ENCODE assay signal across 17 cellular contexts in the genomic region with DNA sequence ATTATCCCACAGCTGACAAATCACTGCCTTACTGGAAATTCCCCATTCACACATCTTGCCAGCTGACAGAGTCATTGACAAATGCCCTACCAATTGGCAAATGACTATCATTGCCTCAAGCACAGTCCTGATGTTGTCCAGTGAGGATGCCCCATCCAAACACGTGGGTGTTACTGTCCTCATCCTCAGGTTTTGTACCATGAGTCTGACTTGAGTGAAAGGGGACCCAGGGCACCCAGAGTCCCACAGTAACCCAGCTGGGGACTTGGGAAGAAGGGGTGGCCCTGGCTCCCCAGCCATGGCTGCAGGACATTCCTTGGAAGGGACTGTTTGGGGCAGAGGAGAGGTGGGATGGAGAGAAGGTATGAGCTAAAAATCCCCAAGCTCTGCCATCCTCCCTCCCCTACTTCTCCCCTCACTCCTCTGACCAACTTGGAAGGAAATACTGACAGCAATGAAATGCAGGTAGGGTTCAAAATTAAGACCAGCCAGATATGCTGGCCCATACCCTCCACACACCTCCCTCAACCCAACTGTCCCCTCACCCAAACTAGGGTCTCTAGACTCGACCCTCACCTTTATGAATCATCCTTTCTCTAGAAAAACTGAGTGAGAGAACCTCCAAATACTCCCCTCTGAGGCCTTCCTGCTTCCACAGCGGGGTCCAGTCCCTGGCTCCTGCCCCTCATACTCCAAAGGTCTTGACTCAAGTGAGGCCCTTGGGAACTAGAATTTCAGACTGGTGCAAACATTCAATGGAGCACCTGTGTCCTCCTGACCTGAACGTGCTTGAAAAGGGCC. TPM values are rescaled to one million over a fixed set of nuclear protein-coding genes. Genes with fewer than 3 reads are reported as not detected.
DNase-seq lines count a peak whose midpoint lies in the region; ATAC-seq, FAIRE-seq and TF ChIP-seq lines count a peak whose summit lies in the region.
"Had no signal": no experiment of that assay in that cellular context is flagged by ENCODE, and none has a peak within 500 bp of the region (broad histone marks: within the 10 kb centered on the region; RNA-seq: fewer than 3 reads in every experiment).

No MANE protein-coding gene starts in this region.

- no peak overlapping the region for H3K27ac ChIP-seq in PC-3 (ENCODE audit: low read length)

- peaks cover 18% of the 10 kb centered on the region for H3K79me2 ChIP-seq in PC-3 (ENCODE audit: low read length)

- ATAC-seq in activated T-helper 17 cell treated with anti-CD3 and anti-CD28 coated beads, Interleukin-2, amount 50 U/mL, for 72 hours (replicated peaks) = peak; percentile 4
- ATAC-seq in PC-3 (no peak), HG03439 (IDR thresholded peaks at IDR 0.05; ENCODE audit: unreplicated experiment) (no peak), HG03442 (IDR thresholded peaks at IDR 0.05; ENCODE audit: unreplicated experiment) (no peak)

- peaks cover 14% of the 10 kb centered on the region for H3K4me1 ChIP-seq in PC-3 (ENCODE audit: insufficient read depth, low read length)
- H3K4me1 ChIP-seq: Caco-2 had no signal

- H3K9ac ChIP-seq in PC-3 (ENCODE audit: low read length) = no peak overlapping the region

- H3K9me3 ChIP-seq in PC-3 (ENCODE audit: low read length) = no peaks in the 10 kb centered on the region
- H3K9me3 ChIP-seq: Caco-2 had no signal

- H3K36me3 Mint-ChIP-seq in activated T-helper 17 cell treated with anti-CD3 and anti-CD28 coated beads, Interleukin-2, amount 50 U/mL, for 72 hours (ENCODE audit: low read depth) = peaks cover 29% of the 10 kb centered on the region
- H3K36me3 Mint-ChIP-seq: IgD-negative memory B cell had no signal

- CTCF ChIA-PET in PC-3 (lab: Charles Lee) = no interaction called here

- H3K4me1 Mint-ChIP-seq in activated T-helper 17 cell treated with anti-CD3 and anti-CD28 coated beads, Interleukin-2, amount 50 U/mL, for 72 hours = peaks cover 9% of the 10 kb centered on the region
- H3K4me1 Mint-ChIP-seq: IgD-negative memory B cell had no signal

- no peaks in the 10 kb centered on the region for H4K20me1 ChIP-seq in PC-3 (ENCODE audit: low read length)

- TF ChIP-seq CTCF in PC-3 (conservative IDR thresholded peaks at IDR 0.05; ENCODE audit: low read depth, low read length) = no peak

- no peaks in the 10 kb centered on the region for H3K9me2 ChIP-seq in PC-3 (replicated peaks; ENCODE audit: low read length)

- no peak overlapping the region for H3K4me3 Mint-ChIP-seq in activated T-helper 17 cell treated with anti-CD3 and anti-CD28 coated beads, Interleukin-2, amount 50 U/mL, for 72 hours
- H3K4me3 Mint-ChIP-seq: CD14-positive monocyte, IgD-negative memory B cell had no signal

- H3K4me2 ChIP-seq in PC-3 (ENCODE audit: low read length) = no peak overlapping the region

- H3K4me3 ChIP-seq in PC-3 (ENCODE audit: low read length) = no peak overlapping the region

- no peak overlapping the region for H3K27ac Mint-ChIP-seq in activated T-helper 17 cell treated with anti-CD3 and anti-CD28 coated beads, Interleukin-2, amount 50 U/mL, for 72 hours

- intact Hi-C loops in PC-3 (cut with micrococcal nuclease) = no loop called here

- DNase-seq in GM12891 (ENCODE audit: insufficient read length, low spot score) (no peak), ecto neural progenitor cell (ENCODE audit: low spot score) (peak; percentile 11), kidney tubule cell (ENCODE audit: low spot score) (peak; percentile 59), PC-3 (no peak), MV-4-11 (lab: John Stamatoyannopoulos, UW) (no peak)
- DNase-seq: Caco-2, GOT3, NCI-H146, NCI-H226, NCI-H526, OCI-M1 had no signal

- BruUV-seq in PC-3 (replicated peaks; lab: Mats Ljungman, UMichigan) = no TSS peak

- FAIRE-seq in GM12891 (lab: Jason Lieb, UNC) = no peak
- FAIRE-seq: GM12892 had no signal

- peak; percentile 29; the same call in 1 of the 2 replicates for TF ChIP-seq POLR2A in GM12891 (IDR thresholded peaks at IDR 0.05; ENCODE audit: low read depth, low read length)

- H3K9me3 Mint-ChIP-seq in activated T-helper 17 cell treated with anti-CD3 and anti-CD28 coated beads, Interleukin-2, amount 50 U/mL, for 72 hours = no peaks in the 10 kb centered on the region
- H3K9me3 Mint-ChIP-seq: CD14-positive monocyte had no signal

- H2AFZ ChIP-seq in PC-3 (ENCODE audit: low read length) = no peak overlapping the region

- H3K27me3 Mint-ChIP-seq in activated T-helper 17 cell treated with anti-CD3 and anti-CD28 coated beads, Interleukin-2, amount 50 U/mL, for 72 hours = no peaks in the 10 kb centered on the region

- no peaks in the 10 kb centered on the region for H3F3A ChIP-seq in PC-3 (ENCODE audit: low read length, unreplicated experiment)

- no peaks in the 10 kb centered on the region for H3K27me3 ChIP-seq in PC-3 (ENCODE audit: low read length)

- POLR2A ChIA-PET in PC-3 (lab: Charles Lee; ENCODE audit: unreplicated experiment) = no interaction called here

- H3K36me3 ChIP-seq in PC-3 (ENCODE audit: low read depth, low read length) = no peaks in the 10 kb centered on the region; the same call in 1 of the 2 replicates

TF ChIP-seq in GM12891, 5 proteins besides CTCF, POLR2A, EP300 and RAD21:
- no peak for TF ChIP-seq TAF1 (IDR thresholded peaks at IDR 0.05; ENCODE audit: low read depth, low read length)
- no peak for TF ChIP-seq PAX5 (IDR thresholded peaks at IDR 0.05; ENCODE audit: insufficient read depth, low read length, severe bottlenecking)
- TF ChIP-seq POLR2AphosphoS5 (IDR thresholded peaks at IDR 0.05; ENCODE audit: low read depth, low read length) = peak; percentile 46; the same call in 1 of the 2 replicates

RNA-seq across cellular contexts. Expression of a gene that starts 5.1 kb away (rescaled TPM):
- 294 TPM for polyA plus RNA-seq in GM12891 (2012; ENCODE audit: low read depth, missing spikeins)
- total RNA-seq in activated T-helper 17 cell treated with anti-CD3 and anti-CD28 coated beads, Interleukin-2, amount 50 U/mL, for 72 hours = 100 to 1,000 TPM in 1 of 2 donors, 10 to 100 TPM in 1; 56.1 to 302 TPM
- 207 and 222 TPM in 2 replicates for total RNA-seq in PC-3 (2014; rRNA removed)

RNA-seq across cellular contexts. Expression of a gene that starts 26.3 kb away (rescaled TPM):
- polyA plus RNA-seq in GM12891 (2012; ENCODE audit: low read depth, missing spikeins) = 47.2 TPM
- 10 to 100 TPM; 74.8 to 75.5 TPM for total RNA-seq in activated T-helper 17 cell treated with anti-CD3 and anti-CD28 coated beads, Interleukin-2, amount 50 U/mL, for 72 hours
- 52.6 and 77.1 TPM in 2 replicates for total RNA-seq in PC-3 (2014; rRNA removed)

RNA-seq across cellular contexts. Expression of a gene that starts 32.4 kb away (rescaled TPM):
- 1.1 TPM for polyA plus RNA-seq in GM12891 (2012; ENCODE audit: low read depth, missing spikeins)
- total RNA-seq in activated T-helper 17 cell treated with anti-CD3 and anti-CD28 coated beads, Interleukin-2, amount 50 U/mL, for 72 hours = 1 to 10 TPM; 1.0 to 4.3 TPM
- total RNA-seq in PC-3 (2014; rRNA removed) = not detected in 2 replicates
- total RNA-seq: Caco-2 had no signal
- polyA plus RNA-seq: IgD-negative memory B cell had no signal

RNA-seq across cellular contexts. Expression of a gene that starts 42.4 kb away (rescaled TPM):
- polyA plus RNA-seq in GM12891 (2012; ENCODE audit: low read depth, missing spikeins) = 38.2 TPM
- total RNA-seq in activated T-helper 17 cell treated with anti-CD3 and anti-CD28 coated beads, Interleukin-2, amount 50 U/mL, for 72 hours = 1 to 10 TPM; 3.2 to 7.6 TPM
- 0.12 and 1.9 TPM in 2 replicates for total RNA-seq in PC-3 (2014; rRNA removed)

Comparison
In these comparisons a context has a peak if more than half of its experiments do, and no peak if none do; other contexts are left out.
1. DNase-seq: peak in ecto neural progenitor cell (single experiment) and kidney tubule cell (single experiment); none in GM12891 (single experiment), PC-3 (single experiment) and MV-4-11 (single experiment).